Comparison of ENCODE assay signal across 8 cellular contexts in the genomic region with DNA sequence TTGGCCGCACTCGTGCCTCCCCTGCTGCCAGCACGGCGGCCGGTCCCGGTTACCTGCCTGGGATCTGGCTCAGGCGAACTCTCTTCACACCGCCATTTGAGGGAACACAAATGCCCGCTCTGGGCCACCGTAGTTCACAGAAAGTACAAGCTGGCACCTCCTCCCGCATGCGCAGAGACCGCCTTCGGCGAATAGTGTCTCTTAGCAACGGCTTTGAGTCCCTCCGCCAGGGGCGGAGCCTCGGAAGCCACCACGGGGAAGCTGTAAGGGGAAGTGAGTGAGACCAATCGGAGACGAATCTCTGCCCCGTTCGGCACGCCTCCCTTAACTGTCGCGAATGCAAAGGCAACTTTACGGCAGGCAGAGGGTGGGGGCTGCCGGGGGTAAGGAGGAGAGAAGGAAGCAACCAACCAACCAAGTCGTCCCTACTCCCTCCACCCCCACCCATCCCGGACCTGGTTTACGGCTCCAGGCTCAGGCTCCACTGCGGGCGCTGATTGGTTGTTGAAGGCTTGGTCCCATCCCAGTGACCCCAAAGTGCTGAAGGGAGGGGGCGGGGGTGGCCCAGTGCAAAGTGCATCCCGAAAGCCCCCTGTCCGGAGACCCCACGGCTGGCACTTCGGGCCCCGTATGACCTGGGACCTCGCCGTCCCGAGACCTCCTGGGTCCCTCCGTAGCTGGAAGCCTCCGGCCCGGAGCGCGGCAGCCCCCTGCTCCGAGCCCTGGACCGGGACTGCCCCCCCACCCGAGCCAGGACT. TPM values are rescaled to one million over a fixed set of nuclear protein-coding genes. Genes with fewer than 3 reads are reported as not detected.
DNase-seq lines count a peak whose midpoint lies in the region; ATAC-seq and TF ChIP-seq lines count a peak whose summit lies in the region.

A gene with protein sequence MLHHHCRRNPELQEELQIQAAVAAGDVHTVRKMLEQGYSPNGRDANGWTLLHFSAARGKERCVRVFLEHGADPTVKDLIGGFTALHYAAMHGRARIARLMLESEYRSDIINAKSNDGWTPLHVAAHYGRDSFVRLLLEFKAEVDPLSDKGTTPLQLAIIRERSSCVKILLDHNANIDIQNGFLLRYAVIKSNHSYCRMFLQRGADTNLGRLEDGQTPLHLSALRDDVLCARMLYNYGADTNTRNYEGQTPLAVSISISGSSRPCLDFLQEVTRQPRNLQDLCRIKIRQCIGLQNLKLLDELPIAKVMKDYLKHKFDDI (plus strand): TSS at position 526 of the 758 bp plus-strand sequence. CDS start 9,628 bp downstream, outside the sequence.
A gene with protein sequence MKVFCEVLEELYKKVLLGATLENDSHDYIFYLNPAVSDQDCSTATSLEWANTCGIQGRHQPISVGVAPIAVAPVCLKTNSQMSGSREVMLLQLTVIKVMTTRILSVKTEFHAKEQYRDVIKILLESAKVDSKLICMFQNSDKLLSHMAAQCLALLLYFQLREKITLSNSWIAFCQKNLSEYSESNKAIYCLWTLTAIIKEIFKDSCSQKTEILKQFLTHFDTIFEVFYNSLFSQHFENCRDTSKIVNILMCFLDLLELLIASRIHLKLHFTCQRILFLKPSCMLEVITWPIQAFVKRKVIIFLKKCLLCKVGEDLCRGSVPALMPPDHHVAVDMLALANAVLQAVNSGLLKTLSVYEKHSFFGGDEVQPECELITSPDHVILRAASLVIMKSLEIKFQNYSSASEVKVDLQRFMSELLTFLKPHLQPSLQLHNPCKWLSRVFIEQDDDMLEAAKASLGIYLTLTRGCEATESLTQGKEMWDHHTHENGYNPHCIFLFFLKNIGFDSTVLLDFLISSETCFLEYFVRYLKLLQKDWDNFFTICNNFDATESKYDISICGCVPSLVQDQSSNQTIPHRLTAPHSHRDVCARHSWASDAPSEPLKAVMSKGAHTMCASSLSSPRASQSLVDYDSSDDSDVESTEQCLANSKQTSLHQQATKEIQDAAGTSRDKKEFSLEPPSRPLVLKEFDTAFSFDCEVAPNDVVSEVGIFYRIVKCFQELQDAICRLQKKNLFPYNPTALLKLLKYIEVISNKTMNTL (minus strand): TSS at position 121 of the 758 bp plus-strand sequence. CDS start 21,342 bp downstream, outside the sequence.

- CTCF ChIA-PET in PC-9 (lab: Charles Lee), result interaction anchor here (0.6 to 1.3 kb wide), 2 partner anchors 95 to 253 kb away, joined by 3 read pairs; no protein-coding TSS in a partner anchor

- peaks cover 5% of the 10 kb centered on the region; the same call in 1 of the 2 replicates for H4K20me1 ChIP-seq in PC-9 (ENCODE audit: insufficient read depth)

- peak within 1 kb of the TSS; percentile 96 for H2AFZ ChIP-seq in PC-9

- POLR2A ChIA-PET in PC-9 (lab: Charles Lee; ENCODE audit: unreplicated experiment), result interaction anchor here (0.6 to 0.8 kb wide), 3 partner anchors 406 to 1036 kb away, joined by 3 to 6 read pairs (median 4); no protein-coding TSS in a partner anchor

- BruUV-seq in PC-9 (replicated peaks; lab: Mats Ljungman, UMichigan), result no TSS peak

- peak within 1 kb of the TSS; percentile 95 for H3K4me2 ChIP-seq in PC-9

- ATAC-seq in GM21619 (IDR thresholded peaks at IDR 0.05; ENCODE audit: unreplicated experiment), result peak; percentile 85

- intact Hi-C loops in PC-9 (cut with micrococcal nuclease; ENCODE audit: unreplicated experiment), result loop anchor here (1.0 to 10.0 kb wide), 4 partner anchors 252 to 1327 kb away; partner anchors contain the start of gene CHSY1

- peak within 1 kb of the TSS; percentile 26 for H3K27ac ChIP-seq in PC-9

- no peak for TF ChIP-seq CTCF in PC-9 (conservative IDR thresholded peaks at IDR 0.05)
- no peak for TF ChIP-seq CTCF in epithelial cell of proximal tubule (conservative IDR thresholded peaks at IDR 0.05; ENCODE audit: low read depth, low read length)

- peak within 1 kb of the TSS; percentile 81 for H3K4me3 ChIP-seq in Jurkat, Clone E6-1 (ENCODE audit: low read length)
- H3K4me3 ChIP-seq in PC-9, result peak within 1 kb of the TSS; percentile 86
- H3K4me3 ChIP-seq in epithelial cell of proximal tubule (ENCODE audit: low read depth, low read length), result peak within 1 kb of the TSS; percentile 93

- peaks cover 88% of the 10 kb centered on the region for H3K79me2 ChIP-seq in PC-9 (ENCODE audit: low read depth)

- no peaks in the 10 kb centered on the region for H3K9me3 ChIP-seq in PC-9 (ENCODE audit: insufficient read depth, low read depth)

- no peaks in the 10 kb centered on the region for H3K9me2 ChIP-seq in PC-9 (ENCODE audit: insufficient read depth)

- peaks cover 20% of the 10 kb centered on the region for H3K4me1 ChIP-seq in PC-9 (replicated peaks; ENCODE audit: insufficient read depth)

- no peaks in the 10 kb centered on the region for H3K27me3 ChIP-seq in PC-9 (ENCODE audit: insufficient read depth, low read depth)

- no peaks in the 10 kb centered on the region for H3F3A ChIP-seq in PC-9 (ENCODE audit: insufficient read depth, low read depth)

- peaks cover 21% of the 10 kb centered on the region for H3K36me3 ChIP-seq in PC-9 (ENCODE audit: low read depth)

- DNase-seq in DMS153 (lab: John Stamatoyannopoulos, UW) (peak; percentile 96), PC-9 (peak; percentile 99), epithelial cell of proximal tubule (ENCODE audit: low read depth) (peak; percentile 98), mucosa of gallbladder (ENCODE audit: low spot score) (peak; percentile 100)
- peak; percentile 100 for DNase-seq in Jurkat, Clone E6-1 (ENCODE audit: low read depth, low spot score)
- DNase-seq in activated T-cell treated with anti-CD3 and anti-CD28 coated beads, Interleukin-2, amount 50 U/mL, for 1 hour, result peak; percentile 99
- DNase-seq in stimulated activated CD8-positive, alpha-beta memory T cell treated with anti-CD3 and anti-CD28 coated beads, Interleukin-4, amount 100 ng/mL, for 4 hours (ENCODE audit: low read depth in 2 of 2, low spot score in 1 of 2), result peak; percentile 99 to 100

RNA-seq across cellular contexts. Expression of the first gene that starts in this region (rescaled TPM):
- polyA plus RNA-seq in Jurkat, Clone E6-1 (2012; ENCODE audit: insufficient read depth, insufficient read length), result 6.2 TPM
- 17.9 and 19.0 TPM in 2 replicates for total RNA-seq in PC-9 (2021)
- total RNA-seq in epithelial cell of proximal tubule, result 7.9 and 9.5 TPM in 2 replicates
- 13.4 TPM for total RNA-seq in mucosa of gallbladder

RNA-seq across cellular contexts. Expression of the second gene that starts in this region (rescaled TPM):
- 9.1 TPM for polyA plus RNA-seq in Jurkat, Clone E6-1 (2012; ENCODE audit: insufficient read depth, insufficient read length)
- 7.0 and 10.9 TPM in 2 replicates for total RNA-seq in PC-9 (2021)
- 4.6 and 10.3 TPM in 2 replicates for total RNA-seq in epithelial cell of proximal tubule
- 9.5 TPM for total RNA-seq in mucosa of gallbladder

Comparison
In these comparisons a context has a peak if more than half of its experiments do, and no peak if none do; other contexts are left out.
1. Peak in every context shown above with its lines: DNase-seq, ATAC-seq, H3K4me3 ChIP-seq and H3K27ac ChIP-seq.